ENCODE assay signal across 10 cellular contexts in genomic region chr18:58526425-58527115, GRCh38.
DNase-seq lines count a peak whose midpoint lies in the region; ATAC-seq lines count a peak whose summit lies in the region.
"Had no signal": no experiment of that assay in that cellular context is flagged by ENCODE, and none has a peak within 500 bp of the region (broad histone marks: within the 10 kb centered on the region; RNA-seq: fewer than 3 reads in every experiment).

No MANE protein-coding gene starts in this region.

- H3K9me3 ChIP-seq in duodenal mucosa (ENCODE audit: control insufficient read depth in 1 of 2, low read length in 2 of 2) (no peaks in the 10 kb centered on the region), aorta (ENCODE audit: control insufficient read depth, low read length) (peaks cover 4% of the 10 kb centered on the region), MG63 (no peaks in the 10 kb centered on the region)

- H3K4me3 ChIP-seq in duodenal mucosa (ENCODE audit: low read depth in 1 of 2, low read length in 2 of 2) = peak overlapping the region; percentile 12 to 18
- no peak overlapping the region for H3K4me3 ChIP-seq in aorta (ENCODE audit: low read length in 2 of 2)
- no peak overlapping the region for H3K4me3 ChIP-seq in MG63

- peaks cover 2% of the 10 kb centered on the region for H3K36me3 Mint-ChIP-seq in activated naive CD8-positive, alpha-beta T cell treated with anti-CD3 and anti-CD28 coated beads, Interleukin-2, amount 50 U/mL, for 24 hours (ENCODE audit: low read depth)
- H3K36me3 Mint-ChIP-seq in activated naive CD8-positive, alpha-beta T cell treated with anti-CD3 and anti-CD28 coated beads for 36 hours = no peaks in the 10 kb centered on the region

- no peaks in the 10 kb centered on the region for H3K9me3 Mint-ChIP-seq in activated naive CD8-positive, alpha-beta T cell treated with anti-CD3 and anti-CD28 coated beads, Interleukin-2, amount 50 U/mL, for 24 hours
- no peaks in the 10 kb centered on the region for H3K9me3 Mint-ChIP-seq in activated naive CD8-positive, alpha-beta T cell treated with anti-CD3 and anti-CD28 coated beads for 36 hours

- H3K27me3 Mint-ChIP-seq in activated naive CD8-positive, alpha-beta T cell treated with anti-CD3 and anti-CD28 coated beads, Interleukin-2, amount 50 U/mL, for 24 hours = peaks cover 20% of the 10 kb centered on the region
- H3K27me3 Mint-ChIP-seq in activated naive CD8-positive, alpha-beta T cell treated with anti-CD3 and anti-CD28 coated beads for 36 hours = peaks cover 20% of the 10 kb centered on the region

- no peak for ATAC-seq in activated naive CD8-positive, alpha-beta T cell treated with anti-CD3 and anti-CD28 coated beads, Interleukin-2, amount 50 U/mL, for 24 hours
- ATAC-seq in HG03342 (IDR thresholded peaks at IDR 0.05; ENCODE audit: unreplicated experiment) (peak; percentile 18), aorta (ENCODE audit: low FRiP score) (peak; percentile 36), HG03442 (IDR thresholded peaks at IDR 0.05; ENCODE audit: unreplicated experiment) (no peak)

- no peaks in the 10 kb centered on the region for H3K27me3 ChIP-seq in duodenal mucosa (ENCODE audit: control insufficient read depth in 1 of 2, insufficient read depth in 2 of 2, low read length in 2 of 2)
- H3K27me3 ChIP-seq in aorta (ENCODE audit: control insufficient read depth in 1 of 2, insufficient read depth in 2 of 2, low read length in 1 of 2) = no peaks in the 10 kb centered on the region
- H3K27me3 ChIP-seq in MG63 = no peaks in the 10 kb centered on the region

- no peak overlapping the region for H3K4me3 Mint-ChIP-seq in activated naive CD8-positive, alpha-beta T cell treated with anti-CD3 and anti-CD28 coated beads, Interleukin-2, amount 50 U/mL, for 24 hours
- H3K4me3 Mint-ChIP-seq in activated naive CD8-positive, alpha-beta T cell treated with anti-CD3 and anti-CD28 coated beads for 36 hours = no peak overlapping the region

- H3K9ac ChIP-seq in duodenal mucosa (ENCODE audit: low read depth in 1 of 2, low read length in 2 of 2) = no peak overlapping the region

- no peak for DNase-seq in activated naive CD8-positive, alpha-beta T cell treated with anti-CD3 and anti-CD28 coated beads, Interleukin-2, amount 50 U/mL, for 24 hours
- no peak for DNase-seq in activated naive CD8-positive, alpha-beta T cell treated with anti-CD3 and anti-CD28 coated beads for 36 hours
- DNase-seq in aorta (no peak), MG63 (no peak), UCSD-AML1 (lab: John Stamatoyannopoulos, UW; ENCODE audit: unreplicated experiment) (no peak)
- DNase-seq: NCI-H187 treated with DMSO at 0.1 percent for 48 hours had no signal

- intact Hi-C loops in aorta (cut with DNase I) = no loop called here

- peaks cover 34 to 54% of the 10 kb centered on the region in 2 donors for H3K4me1 ChIP-seq in duodenal mucosa (ENCODE audit: control insufficient read depth in 1 of 2, insufficient read depth in 2 of 2, low read length in 2 of 2)
- H3K4me1 ChIP-seq in aorta (ENCODE audit: control insufficient read depth in 1 of 2, insufficient read depth in 2 of 2, low read length in 2 of 2) = no peaks in the 10 kb centered on the region

- H3K4me1 Mint-ChIP-seq in activated naive CD8-positive, alpha-beta T cell treated with anti-CD3 and anti-CD28 coated beads, Interleukin-2, amount 50 U/mL, for 24 hours = peaks cover 62% of the 10 kb centered on the region
- H3K4me1 Mint-ChIP-seq in activated naive CD8-positive, alpha-beta T cell treated with anti-CD3 and anti-CD28 coated beads for 36 hours = peaks cover 26% of the 10 kb centered on the region

- H3K36me3 ChIP-seq in duodenal mucosa (ENCODE audit: control insufficient read depth in 1 of 2, insufficient read depth in 2 of 2, low read length in 2 of 2) = no peaks in the 10 kb centered on the region
- H3K36me3 ChIP-seq in aorta (ENCODE audit: control insufficient read depth in 1 of 2, insufficient read depth in 2 of 2, low read length in 1 of 2) = no peaks in the 10 kb centered on the region
- H3K36me3 ChIP-seq in MG63 = peaks cover 11% of the 10 kb centered on the region; the same call in 1 of the 2 replicates

- H3K27ac ChIP-seq in duodenal mucosa (ENCODE audit: low read depth, low read length) = no peak overlapping the region
- H3K27ac ChIP-seq in aorta (ENCODE audit: low read depth in 1 of 2, low read length in 2 of 2) = no peak overlapping the region
- H3K27ac ChIP-seq: epithelial cell of prostate had no signal

- H3K27ac Mint-ChIP-seq in activated naive CD8-positive, alpha-beta T cell treated with anti-CD3 and anti-CD28 coated beads, Interleukin-2, amount 50 U/mL, for 24 hours = peak overlapping the region; percentile 80
- H3K27ac Mint-ChIP-seq in activated naive CD8-positive, alpha-beta T cell treated with anti-CD3 and anti-CD28 coated beads for 36 hours = no peak overlapping the region

- 81 to 84% methylated on average over 7 of the region's 7 CpGs for WGBS in aorta, 2 donors

Comparison
In these comparisons a context has a peak if more than half of its experiments do, and no peak if none do; other contexts are left out.
1. ATAC-seq: peak in HG03342 (single experiment) and aorta (single experiment); none in activated naive CD8-positive, alpha-beta T cell treated with anti-CD3 and anti-CD28 coated beads, Interleukin-2, amount 50 U/mL, for 24 hours (single experiment) and HG03442 (single experiment).
2. H3K4me3 ChIP-seq: peak in duodenal mucosa (2 of 2); none in aorta (0 of 2) and MG63 (single experiment).